In the genomic region with DNA sequence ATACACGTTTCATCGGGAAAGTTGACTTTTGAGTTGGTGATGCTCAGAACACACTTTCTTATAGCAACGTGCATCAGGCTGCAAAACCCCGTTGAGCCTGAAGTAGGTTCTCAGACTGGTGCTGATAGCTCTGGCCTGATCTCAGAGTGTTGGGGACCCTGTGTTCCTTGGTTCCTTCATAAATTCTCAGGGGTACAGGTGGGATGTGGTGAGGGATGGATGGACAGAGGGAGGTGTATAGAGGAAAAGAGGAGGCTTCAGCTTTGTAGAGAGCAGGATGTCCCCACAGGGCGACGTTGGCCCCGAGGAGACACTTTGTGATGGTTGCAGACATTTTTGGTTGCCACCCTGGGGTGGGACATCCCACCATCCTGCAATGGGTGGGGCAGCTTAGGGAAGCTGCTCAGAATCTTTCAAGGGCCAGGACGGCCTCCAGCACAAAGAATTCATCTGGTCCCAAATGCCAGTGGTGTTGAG, we compare ENCODE assay signal across 10 cellular contexts. TPM values are rescaled to one million over a fixed set of nuclear protein-coding genes. Genes with fewer than 3 reads are reported as not detected.
DNase-seq lines count a peak whose midpoint lies in the region; ATAC-seq and TF ChIP-seq lines count a peak whose summit lies in the region.
"Had no signal": no experiment of that assay in that cellular context is flagged by ENCODE, and none has a peak within 500 bp of the region (broad histone marks: within the 10 kb centered on the region; RNA-seq: fewer than 3 reads in every experiment).

No MANE protein-coding gene starts in this region.

- TF ChIP-seq CTCF in activated B cell treated with CpG ODN at 0.5 μM for 24 hours (IDR thresholded peaks at IDR 0.05) (no peak), fibroblast of the aortic adventitia (IDR thresholded peaks at IDR 0.05; ENCODE audit: insufficient read depth, low read length) (no peak), colonic mucosa (IDR thresholded peaks at IDR 0.05) (no peak)

- no peaks in the 10 kb centered on the region for H3K27me3 ChIP-seq in colonic mucosa

- no peaks in the 10 kb centered on the region for H3K9me3 ChIP-seq in ES-I3 (ENCODE audit: control insufficient read depth, insufficient read depth, low read length)
- H3K9me3 ChIP-seq in colonic mucosa: no peaks in the 10 kb centered on the region

- H3K4me1 Mint-ChIP-seq in activated B cell treated with CpG ODN at 0.5 μM for 24 hours: peaks cover 69% of the 10 kb centered on the region
- peaks cover 66% of the 10 kb centered on the region for H3K4me1 Mint-ChIP-seq in stimulated activated memory B cell treated with anti-CD40 and anti-IgM and Interleukin-4, amounts not matched to agents 10 μg/mL and 1 μg/mL and 100 μg/mL, for 72 hours

- no peaks in the 10 kb centered on the region for H3K9me3 Mint-ChIP-seq in activated B cell treated with CpG ODN at 0.5 μM for 24 hours
- H3K9me3 Mint-ChIP-seq in stimulated activated memory B cell treated with anti-CD40 and anti-IgM and Interleukin-4, amounts not matched to agents 10 μg/mL and 1 μg/mL and 100 μg/mL, for 72 hours: peaks cover 3% of the 10 kb centered on the region

- no peaks in the 10 kb centered on the region for H3K27me3 Mint-ChIP-seq in activated B cell treated with CpG ODN at 0.5 μM for 24 hours
- H3K27me3 Mint-ChIP-seq in stimulated activated memory B cell treated with anti-CD40 and anti-IgM and Interleukin-4, amounts not matched to agents 10 μg/mL and 1 μg/mL and 100 μg/mL, for 72 hours: no peaks in the 10 kb centered on the region

- H3K36me3 Mint-ChIP-seq in activated B cell treated with CpG ODN at 0.5 μM for 24 hours (ENCODE audit: low read depth): peaks cover 15% of the 10 kb centered on the region
- H3K36me3 Mint-ChIP-seq in stimulated activated memory B cell treated with anti-CD40 and anti-IgM and Interleukin-4, amounts not matched to agents 10 μg/mL and 1 μg/mL and 100 μg/mL, for 72 hours: peaks cover 4% of the 10 kb centered on the region

- no peak for DNase-seq in activated B cell treated with CpG ODN at 0.5 μM for 24 hours
- no peak for DNase-seq in fibroblast of the aortic adventitia (ENCODE audit: low read depth)
- DNase-seq in head of caudate nucleus: no peak
- DNase-seq in colonic mucosa: no peak
- DNase-seq: kidney, NCI-H69 had no signal

- intact Hi-C loops in activated B cell treated with CpG ODN at 0.5 μM for 24 hours (cut with micrococcal nuclease) (loop anchor here (5.0 kb wide), 5 partner anchors 34 to 1301 kb away; a partner anchor contains a TSS), head of caudate nucleus (cut with DNase I) (no loop called here), colonic mucosa (cut with DNase I) (no loop called here)

- ATAC-seq in activated B cell treated with CpG ODN at 0.5 μM for 24 hours (ENCODE audit: low read depth) (no peak), HG03039 (IDR thresholded peaks at IDR 0.05; ENCODE audit: unreplicated experiment) (no peak)
- no peak for ATAC-seq in stimulated activated memory B cell treated with anti-CD40 and anti-IgM and Interleukin-4, amounts not matched to agents 10 μg/mL and 1 μg/mL and 100 μg/mL, for 72 hours
- ATAC-seq: HCT116 had no signal

- peak overlapping the region; percentile 4; the same call in 1 of the 2 replicates for H3K9ac ChIP-seq in ES-I3 (ENCODE audit: low read depth, low read length)
- no peak overlapping the region for H3K9ac ChIP-seq in colonic mucosa (ENCODE audit: low read depth in 2 of 2, low read length in 2 of 2)

- CTCF ChIA-PET in activated B cell treated with CpG ODN at 0.5 μM for 24 hours (lab: Charles Lee): no interaction called here

- POLR2A ChIA-PET in activated B cell treated with CpG ODN at 0.5 μM for 24 hours (lab: Charles Lee): no interaction called here

- H3K4me1 ChIP-seq in ES-I3 (ENCODE audit: insufficient read depth, low read length) (peaks cover 15% of the 10 kb centered on the region; the same call in 1 of the 2 replicates), colonic mucosa (peaks cover 8% of the 10 kb centered on the region)

- H3K36me3 ChIP-seq in ES-I3 (ENCODE audit: insufficient read depth, low read length) (no peaks in the 10 kb centered on the region), colonic mucosa (no peaks in the 10 kb centered on the region)

- peak overlapping the region; percentile 89 for H3K4me3 Mint-ChIP-seq in activated B cell treated with CpG ODN at 0.5 μM for 24 hours
- peak overlapping the region; percentile 73 for H3K4me3 Mint-ChIP-seq in stimulated activated memory B cell treated with anti-CD40 and anti-IgM and Interleukin-4, amounts not matched to agents 10 μg/mL and 1 μg/mL and 100 μg/mL, for 72 hours

- H3K4me3 ChIP-seq in fibroblast of the aortic adventitia (ENCODE audit: low read depth, low read length) (peak overlapping the region; percentile 85), colonic mucosa (no peak overlapping the region)

- H3K27ac ChIP-seq in colonic mucosa: no peak overlapping the region

- peak overlapping the region; percentile 67 for H3K27ac Mint-ChIP-seq in activated B cell treated with CpG ODN at 0.5 μM for 24 hours
- peak overlapping the region; percentile 87 for H3K27ac Mint-ChIP-seq in stimulated activated memory B cell treated with anti-CD40 and anti-IgM and Interleukin-4, amounts not matched to agents 10 μg/mL and 1 μg/mL and 100 μg/mL, for 72 hours

RNA-seq across cellular contexts. Expression of a gene that starts 2.5 kb away (rescaled TPM):
- 86.4 and 102 TPM in 2 replicates for total RNA-seq in activated B cell treated with CpG ODN at 0.5 μM for 24 hours
- total RNA-seq in fibroblast of the aortic adventitia (ENCODE audit: low replicate concordance): 355 and 675 TPM in 2 replicates
- 100 to 1,000 TPM; 168 to 202 TPM for total RNA-seq in colonic mucosa

RNA-seq across cellular contexts. Expression of a gene that starts 58.3 kb away (rescaled TPM):
- total RNA-seq in activated B cell treated with CpG ODN at 0.5 μM for 24 hours: not detected in 2 replicates
- total RNA-seq in fibroblast of the aortic adventitia (ENCODE audit: low replicate concordance): 13.8 and 50.4 TPM in 2 replicates
- total RNA-seq in colonic mucosa: under 1 TPM in 1 of 2 donors, not detected in 1; 0.50 TPM
